Comparison of ENCODE assay signal across 24 cellular contexts in the genomic region with DNA sequence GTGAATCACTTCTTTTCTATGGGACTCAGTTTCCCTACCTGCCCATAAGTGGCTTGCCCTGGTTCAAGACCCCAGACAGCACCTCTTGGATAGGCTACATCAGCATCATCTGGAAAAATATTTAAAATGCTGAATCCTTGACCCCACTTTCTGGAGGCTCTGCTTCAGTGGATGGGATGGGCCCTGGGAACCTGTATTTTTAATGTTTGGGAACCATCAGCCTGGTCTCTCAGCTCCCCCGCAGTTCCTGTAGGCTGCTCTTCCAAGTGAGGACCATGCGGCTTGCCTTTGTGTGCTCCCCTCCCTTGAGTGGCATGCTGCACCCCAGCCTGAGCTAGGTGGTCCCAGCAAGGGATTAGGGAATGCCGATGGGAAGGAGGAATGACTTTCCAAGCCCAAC.
DNase-seq lines count a peak whose midpoint lies in the region; ATAC-seq, FAIRE-seq and TF ChIP-seq lines count a peak whose summit lies in the region.
"Had no signal": no experiment of that assay in that cellular context is flagged by ENCODE, and none has a peak within 500 bp of the region (broad histone marks: within the 10 kb centered on the region; RNA-seq: fewer than 3 reads in every experiment).

No MANE protein-coding gene starts in this region.

- no peak overlapping the region for H3K4ac ChIP-seq in H9 (ENCODE audit: low read depth, low read length)

- peaks cover 16% of the 10 kb centered on the region for H3K27me3 Mint-ChIP-seq in H9 (ENCODE audit: low read depth)

- H3K4me3 ChIP-seq in K562: no peak overlapping the region
- no peak overlapping the region for H3K4me3 ChIP-seq in endothelial cell of umbilical vein (replicated peaks in 1 of 3; ENCODE audit: insufficient read depth in 1 of 3, low read depth in 1 of 3, low read length in 3 of 3)
- no peak overlapping the region for H3K4me3 ChIP-seq in thyroid gland (replicated peaks in 1 of 3)
- H3K4me3 ChIP-seq: A549; BLaER1 treated with 17β-estradiol and CSF1 and Interleukin-3, amounts not matched to agents 10 nM and 100 nM; GM12878; GM23248; HAP-1 had no signal

- intact Hi-C loops in K562 (cut with micrococcal nuclease): no loop called here
- intact Hi-C loops in endothelial cell of umbilical vein (cut with micrococcal nuclease): no loop called here
- intact Hi-C loops in thyroid gland (cut with DNase I): no loop called here
- intact Hi-C loops in left cardiac atrium (cut with DNase I): no loop called here

- H4K5ac ChIP-seq in H9 (ENCODE audit: insufficient read length, low read depth, low read length): no peak overlapping the region

- H3K4me1 ChIP-seq in H9 (ENCODE audit: insufficient read depth, low read length) (no peaks in the 10 kb centered on the region), K562 (replicated peaks in 1 of 2; ENCODE audit: control insufficient read depth in 2 of 2, insufficient read depth in 2 of 2, low read length in 2 of 2) (no peaks in the 10 kb centered on the region), endothelial cell of umbilical vein (ENCODE audit: control insufficient read depth, extremely low read depth, insufficient read depth, low read length) (no peaks in the 10 kb centered on the region), thyroid gland (no peaks in the 10 kb centered on the region)
- H3K4me1 ChIP-seq: BE2C, HAP-1 had no signal

- no peak for ATAC-seq in K562
- no peak for ATAC-seq in left cardiac atrium
- ATAC-seq: A549, GM12878 had no signal

- no peak overlapping the region for H3K23ac ChIP-seq in H9 (ENCODE audit: insufficient read length, low read depth, low read length)

- TF ChIP-seq RAD21 in K562 (CRISPR knock-in tag; conservative IDR thresholded peaks at IDR 0.05 in 1 of 2, IDR thresholded peaks at IDR 0.05 in 1 of 2): no peak

- peaks cover 14 to 15% of the 10 kb centered on the region in 2 experiments for H3K4me1 Mint-ChIP-seq in H9
- H3K4me1 Mint-ChIP-seq: CD14-positive monocyte; CD8-positive, alpha-beta memory T cell had no signal

- TF ChIP-seq EP300 in K562 (IDR thresholded peaks at IDR 0.05; ENCODE audit: low read length): no peak

- peak overlapping the region; percentile 11; the same call in 1 of the 2 replicates for H3K14ac ChIP-seq in H9 (ENCODE audit: insufficient read depth, low read length)

- H2AK5ac ChIP-seq in H9 (ENCODE audit: insufficient read length, low read length): no peak overlapping the region

- H2AFZ ChIP-seq in H9 (ENCODE audit: low read length): no peak overlapping the region
- no peak overlapping the region for H2AFZ ChIP-seq in K562 (ENCODE audit: low read depth, low read length)
- no peak overlapping the region for H2AFZ ChIP-seq in endothelial cell of umbilical vein (ENCODE audit: low read depth, low read length)
- H2AFZ ChIP-seq: GM23248 had no signal

- H2BK120ac ChIP-seq in H9 (ENCODE audit: low read depth, low read length, poor library complexity, severe bottlenecking): no peak overlapping the region

- H4K91ac ChIP-seq in H9 (ENCODE audit: insufficient read length, low read depth, low read length): no peak overlapping the region

- H3K9me3 Mint-ChIP-seq in H9: peaks cover 0 to 3% of the 10 kb centered on the region in 2 experiments; a peak in 2 of 5 replicates
- H3K9me3 Mint-ChIP-seq: CD4-positive, alpha-beta T cell; CD8-positive, alpha-beta memory T cell had no signal

- no peak overlapping the region for H2BK12ac ChIP-seq in H9 (ENCODE audit: insufficient read length, low read depth, low read length)

- FAIRE-seq in K562 (lab: Jason Lieb, UNC) (no peak), endothelial cell of umbilical vein (lab: Jason Lieb, UNC) (no peak)
- FAIRE-seq: D721Med, GM12878, GM19239 had no signal

- dilution Hi-C loops in endothelial cell of umbilical vein (cut with MboI; ENCODE audit: extremely low pct_ligation_motif_present, low sequenced_read_pairs): no loop called here

- POLR2A ChIA-PET in K562 (lab: Yijun Ruan, JAX) (no interaction called here), endothelial cell of umbilical vein (lab: Charles Lee) (no interaction called here)

- CTCF ChIA-PET in K562 (lab: Yijun Ruan, JAX; ENCODE audit: low intra/inter-chr PET ratio) (no interaction called here), endothelial cell of umbilical vein (lab: Charles Lee) (interaction anchor here (1.2 kb wide), 1 partner anchor 71 kb away, joined by 3 read pairs; no protein-coding TSS in a partner anchor)

- H3K27ac Mint-ChIP-seq in H9: no peak overlapping the region; a peak in 1 of 7 replicates
- H3K27ac Mint-ChIP-seq: CD14-positive monocyte; CD4-positive, alpha-beta T cell; CD8-positive, alpha-beta memory T cell had no signal

- no CpG with 5 or more reads among the region's 3 CpGs for WGBS in H9 (ENCODE audit: extremely low coverage, insufficient read length, low lambda C conversion rate)
- 7% methylated on average over 3 of the region's 3 CpGs for WGBS in K562 (ENCODE audit: insufficient coverage, low coverage, missing lambda C conversion rate)
- WGBS in thyroid gland, 2 donors: 57 to 67% methylated on average over 3 of the region's 3 CpGs

- no peak overlapping the region for H3K18ac ChIP-seq in H9 (ENCODE audit: insufficient read length, low read depth, low read length)

- no peaks in the 10 kb centered on the region for H3K36me3 ChIP-seq in K562 (ENCODE audit: control insufficient read depth, insufficient read depth, low read length)
- H3K36me3 ChIP-seq in endothelial cell of umbilical vein (ENCODE audit: control insufficient read depth in 2 of 2, extremely low read depth in 1 of 2, insufficient read depth in 2 of 2, low read length in 2 of 2): no peaks in the 10 kb centered on the region
- H3K36me3 ChIP-seq in thyroid gland: no peaks in the 10 kb centered on the region
- H3K36me3 ChIP-seq: BE2C; BLaER1 treated with 17β-estradiol and CSF1 and Interleukin-3, amounts not matched to agents 10 nM and 100 nM; HAP-1 had no signal

- H3K9me1 ChIP-seq in K562 (ENCODE audit: control insufficient read depth, insufficient read depth, low read length): no peaks in the 10 kb centered on the region
- H3K9me1 ChIP-seq in endothelial cell of umbilical vein (replicated peaks; ENCODE audit: control insufficient read depth, extremely low read depth, insufficient read depth, low read length): no peaks in the 10 kb centered on the region

- H2BK20ac ChIP-seq in H9 (ENCODE audit: low read depth, low read length, poor library complexity, severe bottlenecking): no peak overlapping the region

- H2BK15ac ChIP-seq in H9 (ENCODE audit: low read depth, low read length): no peak overlapping the region

- TF ChIP-seq CTCF in H9 (conservative IDR thresholded peaks at IDR 0.05): no peak
- TF ChIP-seq CTCF in K562 (IDR thresholded peaks at IDR 0.05 in 2 of 3, conservative IDR thresholded peaks at IDR 0.05 in 1 of 3; ENCODE audit: insufficient read depth in 2 of 3, low read depth in 1 of 3, low read length in 3 of 3): no peak
- no peak for TF ChIP-seq CTCF in endothelial cell of umbilical vein (IDR thresholded peaks at IDR 0.05; ENCODE audit: extremely low read depth in 1 of 2, insufficient read depth in 1 of 2, low read depth in 1 of 2, low read length in 2 of 2)
- TF ChIP-seq CTCF in thyroid gland (IDR thresholded peaks at IDR 0.05): no peak

- no peaks in the 10 kb centered on the region for H4K20me1 ChIP-seq in H9 (ENCODE audit: control insufficient read depth, insufficient read depth, insufficient read length)
- no peaks in the 10 kb centered on the region for H4K20me1 ChIP-seq in K562 (replicated peaks; ENCODE audit: control insufficient read depth, insufficient read depth, low read length)
- no peaks in the 10 kb centered on the region for H4K20me1 ChIP-seq in endothelial cell of umbilical vein (replicated peaks; ENCODE audit: control insufficient read depth, extremely low read depth, insufficient read depth, low read length)

- no peak overlapping the region for H3T11ph ChIP-seq in H9 (ENCODE audit: low read length)

- no peak for TF ChIP-seq POLR2A in K562 (conservative IDR thresholded peaks at IDR 0.05)
- TF ChIP-seq POLR2A in endothelial cell of umbilical vein (IDR thresholded peaks at IDR 0.05; ENCODE audit: low read depth, low read length): no peak
- no peak for TF ChIP-seq POLR2A in thyroid gland (IDR thresholded peaks at IDR 0.05)

- H3K9ac ChIP-seq in H9 (ENCODE audit: extremely low read depth, insufficient read length, low read length) (no peak overlapping the region), K562 (ENCODE audit: insufficient read depth in 1 of 2, low read depth in 2 of 2, low read length in 2 of 2) (no peak overlapping the region), endothelial cell of umbilical vein (replicated peaks; ENCODE audit: extremely low read depth, insufficient read depth, low read length) (no peak overlapping the region)
- H3K9ac ChIP-seq: BLaER1 treated with 17β-estradiol and CSF1 and Interleukin-3, amounts not matched to agents 10 nM and 100 nM; GM23248 had no signal

- no peak overlapping the region for H4K8ac ChIP-seq in H9 (replicated peaks; ENCODE audit: insufficient read length, low read depth, low read length)

- H3K79me2 ChIP-seq in H9 (ENCODE audit: insufficient read depth, low read length): no peaks in the 10 kb centered on the region
- H3K79me2 ChIP-seq in K562 (ENCODE audit: control insufficient read depth, insufficient read depth, low read length): no peaks in the 10 kb centered on the region
- H3K79me2 ChIP-seq in endothelial cell of umbilical vein (ENCODE audit: control insufficient read depth, insufficient read depth, low read length): no peaks in the 10 kb centered on the region

- BruUV-seq in K562 (replicated peaks; lab: Mats Ljungman, UMichigan) (no TSS peak), endothelial cell of umbilical vein (replicated peaks; lab: Mats Ljungman, UMichigan) (no TSS peak)

- H3K23me2 ChIP-seq in H9 (ENCODE audit: insufficient read length, low read depth, low read length, poor library complexity, severe bottlenecking): no peaks in the 10 kb centered on the region

- H3K36me3 Mint-ChIP-seq in H9 (ENCODE audit: insufficient read depth in 1 of 3, low read depth in 3 of 3): no peaks in the 10 kb centered on the region
- H3K36me3 Mint-ChIP-seq: CD14-positive monocyte; CD8-positive, alpha-beta memory T cell had no signal

- H3K79me1 ChIP-seq in H9 (ENCODE audit: insufficient read depth, low read depth, low read length, poor library complexity, severe bottlenecking): no peaks in the 10 kb centered on the region

- H3K56ac ChIP-seq in H9 (ENCODE audit: insufficient read length, low read depth, low read length): no peak overlapping the region

- DNase-seq in H9 (peak; percentile 30), K562 (ENCODE audit: extremely low read depth in 1 of 4, low spot score in 3 of 4) (no peak), endothelial cell of umbilical vein (ENCODE audit: low read depth, low spot score) (no peak), thyroid gland (no peak), Kasumi-1 (lab: John Stamatoyannopoulos, UW) (no peak), left cardiac atrium (no peak)
- DNase-seq: 8988T; ACHN; AML-193; BE2C; CD4-positive, alpha-beta T cell; CD8-positive, alpha-beta memory T cell; DMS 273 treated with DMSO at 0.1 percent for 48 hours; DMS79; EL; GDM1; GM23248 had no signal

- H3K4me2 ChIP-seq in H9 (ENCODE audit: insufficient read depth, insufficient read length, low read length) (no peak overlapping the region), K562 (ENCODE audit: insufficient read depth, low read length) (no peak overlapping the region), endothelial cell of umbilical vein (ENCODE audit: insufficient read depth, low read length) (no peak overlapping the region)
- H3K4me2 ChIP-seq: A549 had no signal

- H3K9me3 ChIP-seq in H9 (ENCODE audit: control insufficient read depth, low read depth, low read length) (no peaks in the 10 kb centered on the region), K562 (replicated peaks; ENCODE audit: control insufficient read depth, insufficient read depth, low read depth, low read length) (no peaks in the 10 kb centered on the region), endothelial cell of umbilical vein (replicated peaks; ENCODE audit: control insufficient read depth, insufficient read depth, low read length) (no peaks in the 10 kb centered on the region), thyroid gland (no peaks in the 10 kb centered on the region)
- H3K9me3 ChIP-seq: A549; BE2C; BLaER1 treated with 17β-estradiol and CSF1 and Interleukin-3, amounts not matched to agents 10 nM and 100 nM; HAP-1 had no signal

- in situ Hi-C loops in K562 (cut with MboI): no loop called here

- H3K27ac ChIP-seq in H9 (ENCODE audit: insufficient read length, low read depth, low read length): no peak overlapping the region
- no peak overlapping the region for H3K27ac ChIP-seq in K562 (ENCODE audit: extremely low read depth, low read depth, low read length)
- H3K27ac ChIP-seq in endothelial cell of umbilical vein (ENCODE audit: insufficient read depth, low read depth, low read length): no peak overlapping the region
- H3K27ac ChIP-seq in thyroid gland: no peak overlapping the region
- H3K27ac ChIP-seq: A549; BLaER1 treated with 17β-estradiol and CSF1 and Interleukin-3, amounts not matched to agents 10 nM and 100 nM; GM23248 had no signal

- no peak overlapping the region for H2BK5ac ChIP-seq in H9 (ENCODE audit: insufficient read length, low read length)

- H3K4me3 Mint-ChIP-seq in H9: no peak overlapping the region
- H3K4me3 Mint-ChIP-seq: CD14-positive monocyte; CD4-positive, alpha-beta T cell; CD8-positive, alpha-beta memory T cell had no signal

- H3K27me3 ChIP-seq in H9 (ENCODE audit: insufficient read depth, low read length): no peaks in the 10 kb centered on the region
- H3K27me3 ChIP-seq in K562 (ENCODE audit: control insufficient read depth in 2 of 2, insufficient read depth in 2 of 2, low read length in 2 of 2): peaks cover 17 to 47% of the 10 kb centered on the region in 2 experiments; a peak in 4 of 5 replicates
- peaks cover 7 to 17% of the 10 kb centered on the region in 2 experiments for H3K27me3 ChIP-seq in endothelial cell of umbilical vein (ENCODE audit: control insufficient read depth in 2 of 2, insufficient read depth in 2 of 2, low read length in 2 of 2)
- no peaks in the 10 kb centered on the region for H3K27me3 ChIP-seq in thyroid gland
- H3K27me3 ChIP-seq: BE2C; BLaER1 treated with 17β-estradiol and CSF1 and Interleukin-3, amounts not matched to agents 10 nM and 100 nM had no signal
